29 cellular contexts compared by ENCODE assay signal in the genomic region with DNA sequence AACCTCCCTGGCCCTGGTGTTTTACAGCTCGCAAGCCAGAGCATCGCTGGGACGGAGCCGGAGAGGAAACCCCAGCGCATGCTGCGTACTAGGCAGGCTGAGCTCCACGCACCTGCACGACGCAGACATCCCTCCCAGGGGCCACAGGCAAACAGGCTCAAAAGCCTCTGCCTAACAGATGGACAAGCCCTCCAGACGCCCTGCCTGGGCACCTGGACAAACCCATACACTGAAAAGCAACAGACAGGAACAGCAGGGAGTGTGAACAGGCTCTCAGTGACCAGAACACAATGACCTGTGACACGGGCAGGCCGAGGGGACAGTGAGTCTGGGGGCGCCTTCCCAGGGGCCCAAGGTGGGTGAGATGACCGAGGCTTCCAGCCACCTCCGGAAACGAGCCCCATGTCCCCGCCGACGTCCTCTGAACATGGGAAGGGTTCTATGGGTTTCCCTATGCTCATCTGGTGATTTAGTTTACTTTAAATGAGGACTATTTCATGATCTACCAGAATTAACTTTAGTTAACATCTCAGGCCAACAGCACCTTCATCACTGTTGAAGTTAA. TPM values are rescaled to one million over a fixed set of nuclear protein-coding genes. Genes with fewer than 3 reads are reported as not detected.
A peak's percentile ranks its signal among the peaks of the same experiment; 100 is the strongest.
DNase-seq lines count a peak whose midpoint lies in the region; ATAC-seq and TF ChIP-seq lines count a peak whose summit lies in the region.
"Had no signal": no experiment of that assay in that cellular context is flagged by ENCODE, and none has a peak within 500 bp of the region (broad histone marks: within the 10 kb centered on the region; RNA-seq: fewer than 3 reads in every experiment).

No MANE protein-coding gene starts in this region.

- H3K27me3 ChIP-seq in endodermal cell (ENCODE audit: control insufficient read depth, insufficient read depth, low read length, poor library complexity, severe bottlenecking) (no peaks in the 10 kb centered on the region), tibial artery (no peaks in the 10 kb centered on the region)
- H3K27me3 ChIP-seq: BE2C, SJSA1 had no signal

- peak; percentile 39 for DNase-seq in activated effector memory CD4-positive, alpha-beta T cell treated with anti-CD3 and anti-CD28 coated beads, Interleukin-2, amount 50 U/mL, for 16 hours
- no peak for DNase-seq in activated effector memory CD4-positive, alpha-beta T cell treated with Interleukin-2 at 50 U/mL for 16 hours
- peak; percentile 29 for DNase-seq in endodermal cell
- peak; percentile 55 for DNase-seq in mesenteric fat pad (ENCODE audit: low spot score)
- peak; percentile 12 to 29 for DNase-seq in tibial artery
- no peak for DNase-seq in T-helper 2 cell
- no peak for DNase-seq in effector CD8-positive, alpha-beta T cell (lab: John Stamatoyannopoulos, UW)
- DNase-seq: 8988T; ACHN; BE2C; CD8-positive, alpha-beta memory T cell; DMS 273 treated with DMSO at 0.1 percent for 48 hours; DMS79; EL; GF-D8; Kasumi-1; NCI-H1092 treated with DMSO at 0.1 percent for 48 hours; NCI-H1436 treated with DMSO at 0.1 percent for 48 hours; NCI-H187 treated with DMSO at 0.1 percent for 48 hours; NCI-H2171 treated with DMSO at 0.1 percent for 48 hours; NCI-H524; NCI-H774; NK-92 treated with Interleukin-12 subunit alpha and Interleukin-12 subunit beta, amount 100 ng/mL, for 24 hours; PC-3; Right ventricle myocardium superior had no signal

- H3K36me3 ChIP-seq in endodermal cell (ENCODE audit: control insufficient read depth, insufficient read depth, low read length) (peaks cover 13% of the 10 kb centered on the region), tibial artery (peaks cover 27 to 81% (median 51%) of the 10 kb centered on the region in 3 donors)
- H3K36me3 ChIP-seq: BE2C, SJSA1 had no signal

- no peaks in the 10 kb centered on the region for H3K4me1 Mint-ChIP-seq in endodermal cell
- H3K4me1 Mint-ChIP-seq: CD14-positive monocyte had no signal

- H3K27me3 Mint-ChIP-seq in endodermal cell (ENCODE audit: insufficient read depth) = no peaks in the 10 kb centered on the region
- H3K27me3 Mint-ChIP-seq: CD8-positive, alpha-beta memory T cell had no signal

- H3K4me3 ChIP-seq in endodermal cell (ENCODE audit: low read length) (no peak overlapping the region), tibial artery (no peak overlapping the region)
- H3K4me3 ChIP-seq: K562, SJSA1 had no signal

- WGBS in endodermal cell (ENCODE audit: insufficient coverage in 1 of 2, insufficient read length in 1 of 2), 2 experiments = 88 to 93% methylated on average over 13 to 19 of the region's 19 CpGs

- H3K4me3 Mint-ChIP-seq in endodermal cell = no peak overlapping the region
- H3K4me3 Mint-ChIP-seq: CD14-positive monocyte; CD8-positive, alpha-beta memory T cell had no signal

- no peak for ATAC-seq in HG03045 (IDR thresholded peaks at IDR 0.05; ENCODE audit: unreplicated experiment)
- ATAC-seq: K562, PC-3 had no signal

- H3K27ac Mint-ChIP-seq in endodermal cell = no peak overlapping the region

- H3K27ac ChIP-seq in endodermal cell (ENCODE audit: low read depth, low read length) = no peak overlapping the region
- H3K27ac ChIP-seq in tibial artery = no peak overlapping the region
- H3K27ac ChIP-seq: SJSA1 had no signal

- no peak overlapping the region for H3K9ac ChIP-seq in endodermal cell (ENCODE audit: extremely low read depth, low read length, poor library complexity, severe bottlenecking)

- intact Hi-C loops in tibial artery (cut with DNase I; ENCODE audit: low total_unique reads) = no loop called here

- H3K9me3 ChIP-seq in endodermal cell (ENCODE audit: control insufficient read depth, low read length) (no peaks in the 10 kb centered on the region), tibial artery (no peaks in the 10 kb centered on the region)
- H3K9me3 ChIP-seq: BE2C, SJSA1 had no signal

- peaks cover 2% of the 10 kb centered on the region for H3K9me3 Mint-ChIP-seq in endodermal cell
- H3K9me3 Mint-ChIP-seq: CD14-positive monocyte; CD8-positive, alpha-beta memory T cell had no signal

- H3K4me1 ChIP-seq in endodermal cell (ENCODE audit: control insufficient read depth, insufficient read depth, low read length) (no peaks in the 10 kb centered on the region), tibial artery (no peaks in the 10 kb centered on the region)
- H3K4me1 ChIP-seq: BE2C, SJSA1 had no signal

- peaks cover 49% of the 10 kb centered on the region for H3K36me3 Mint-ChIP-seq in endodermal cell (ENCODE audit: low read depth)

- no peak for TF ChIP-seq CTCF in endodermal cell (conservative IDR thresholded peaks at IDR 0.05)
- TF ChIP-seq CTCF in tibial artery (IDR thresholded peaks at IDR 0.05) = no peak

RNA-seq across cellular contexts. Expression of gene NPHP4, which starts 40.3 kb away (rescaled TPM):
- total RNA-seq in endodermal cell (10 to 100 TPM; 19.1 to 25.4 TPM), mesenteric fat pad (37.6 TPM)
- 15.1 TPM for polyA plus RNA-seq in endodermal cell (2013, experiment 1 of 2)
- polyA plus RNA-seq in endodermal cell (2013, experiment 2 of 2) = 12.6 TPM

Comparison
In these comparisons a context has a peak if more than half of its experiments do, and no peak if none do; other contexts are left out.
1. DNase-seq: peak in activated effector memory CD4-positive, alpha-beta T cell treated with anti-CD3 and anti-CD28 coated beads, Interleukin-2, amount 50 U/mL, for 16 hours (single experiment), endodermal cell (single experiment), mesenteric fat pad (single experiment) and tibial artery (2 of 2); none in activated effector memory CD4-positive, alpha-beta T cell treated with Interleukin-2 at 50 U/mL for 16 hours (single experiment), T-helper 2 cell (0 of 5) and effector CD8-positive, alpha-beta T cell (single experiment).